ENCODE assay signal across 8 cellular contexts in genomic region chr19:39502640-39503417, GRCh38. TPM values are rescaled to one million over a fixed set of nuclear protein-coding genes. Genes with fewer than 3 reads are reported as not detected.
A peak's percentile ranks its signal among the peaks of the same experiment; 100 is the strongest.
DNase-seq lines count a peak whose midpoint lies in the region; ATAC-seq and TF ChIP-seq lines count a peak whose summit lies in the region.

No MANE protein-coding gene starts in this region.

- no peak overlapping the region for H3K27ac Mint-ChIP-seq in Calu3 (ENCODE audit: unreplicated experiment)
- H3K27ac Mint-ChIP-seq in activated CD4-positive, alpha-beta T cell treated with anti-CD3 and anti-CD28 coated beads, Interleukin-2, amount 10 ng/mL, durations not matched to agents 7 days and 5 days, result no peak overlapping the region
- H3K27ac Mint-ChIP-seq in mesothelial cell of epicardium, result no peak overlapping the region

- H3K4me3 ChIP-seq in MG63, result no peak overlapping the region
- peak overlapping the region; percentile 14 for H3K4me3 ChIP-seq in coronary artery

- TF ChIP-seq CTCF in Calu3 (IDR thresholded peaks at IDR 0.05; ENCODE audit: unreplicated experiment) (peak; percentile 99), coronary artery (IDR thresholded peaks at IDR 0.05) (peak; percentile 51), mesothelial cell of epicardium (IDR thresholded peaks at IDR 0.05; ENCODE audit: unreplicated experiment) (peak; percentile 85)

- CTCF ChIA-PET in Calu3 (lab: Charles Lee), result interaction anchor here (0.7 kb wide), 1 partner anchor 577 kb away, joined by 3 read pairs; no protein-coding TSS in a partner anchor
- CTCF ChIA-PET in activated CD4-positive, alpha-beta T cell treated with anti-CD3 and anti-CD28 coated beads, Interleukin-2, amount 10 ng/mL, durations not matched to agents 7 days and 5 days (lab: Charles Lee), result interaction anchor here (0.7 to 2.2 kb wide), 13 partner anchors 8 to 290 kb away, joined by 3 to 11 read pairs (median 5); partner anchors contain the start of genes EID2B, RPS16 and SELENOV

- H3K9me3 Mint-ChIP-seq in Calu3 (ENCODE audit: low read depth, unreplicated experiment) (no peaks in the 10 kb centered on the region), mesothelial cell of epicardium (no peaks in the 10 kb centered on the region)
- H3K9me3 Mint-ChIP-seq in activated CD4-positive, alpha-beta T cell treated with anti-CD3 and anti-CD28 coated beads, Interleukin-2, amount 10 ng/mL, durations not matched to agents 7 days and 5 days, result peaks cover 4% of the 10 kb centered on the region

- ATAC-seq in GM19324 (IDR thresholded peaks at IDR 0.05; ENCODE audit: low FRiP score, unreplicated experiment) (no peak), HG02970 (IDR thresholded peaks at IDR 0.05; ENCODE audit: low FRiP score, unreplicated experiment) (no peak)

- H3K36me3 Mint-ChIP-seq in Calu3 (ENCODE audit: insufficient read depth, unreplicated experiment), result peaks cover 5% of the 10 kb centered on the region
- H3K36me3 Mint-ChIP-seq in activated CD4-positive, alpha-beta T cell treated with anti-CD3 and anti-CD28 coated beads, Interleukin-2, amount 10 ng/mL, durations not matched to agents 7 days and 5 days (ENCODE audit: low read depth), result peaks cover 3% of the 10 kb centered on the region
- H3K36me3 Mint-ChIP-seq in mesothelial cell of epicardium, result no peaks in the 10 kb centered on the region

- POLR2A ChIA-PET in activated CD4-positive, alpha-beta T cell treated with anti-CD3 and anti-CD28 coated beads, Interleukin-2, amount 10 ng/mL, durations not matched to agents 7 days and 5 days (lab: Charles Lee), result no interaction called here

- H3K4me3 Mint-ChIP-seq in Calu3 (ENCODE audit: low read depth, unreplicated experiment), result no peak overlapping the region
- no peak overlapping the region for H3K4me3 Mint-ChIP-seq in activated CD4-positive, alpha-beta T cell treated with anti-CD3 and anti-CD28 coated beads, Interleukin-2, amount 10 ng/mL, durations not matched to agents 7 days and 5 days
- no peak overlapping the region for H3K4me3 Mint-ChIP-seq in mesothelial cell of epicardium

- H3K36me3 ChIP-seq in MG63, result no peaks in the 10 kb centered on the region

- peaks cover 44% of the 10 kb centered on the region for H3K27me3 ChIP-seq in MG63

- intact Hi-C loops in Calu3 (cut with micrococcal nuclease; ENCODE audit: unreplicated experiment), result no loop called here

- H3K27ac ChIP-seq in coronary artery, result no peak overlapping the region

- BruUV-seq in Calu3 (replicated peaks; lab: Mats Ljungman, UMichigan), result no TSS peak

- peak; percentile 65 for DNase-seq in Calu3
- peak; percentile 65 for DNase-seq in MG63
- peak; percentile 72 for DNase-seq in activated CD4-positive, alpha-beta T cell treated with anti-CD3 and anti-CD28 coated beads, Interleukin-2, amount 10 ng/mL, durations not matched to agents 7 days and 5 days
- DNase-seq in coronary artery (ENCODE audit: low spot score), result no peak
- DNase-seq in mesothelial cell of epicardium (ENCODE audit: low spot score in 2 of 2, unreplicated experiment in 2 of 2), result peak in 1 of 2 experiments; percentile 76
- peak; percentile 43 to 60 for DNase-seq in stimulated activated CD8-positive, alpha-beta memory T cell treated with anti-CD3 and anti-CD28 coated beads, Interleukin-7, amount 100 ng/mL, for 48 hours (ENCODE audit: extremely low read depth in 1 of 2, low read depth in 1 of 2)

- peaks cover 20% of the 10 kb centered on the region for H3K4me1 Mint-ChIP-seq in Calu3 (ENCODE audit: low read depth, unreplicated experiment)
- peaks cover 38% of the 10 kb centered on the region for H3K4me1 Mint-ChIP-seq in activated CD4-positive, alpha-beta T cell treated with anti-CD3 and anti-CD28 coated beads, Interleukin-2, amount 10 ng/mL, durations not matched to agents 7 days and 5 days
- peaks cover 18% of the 10 kb centered on the region for H3K4me1 Mint-ChIP-seq in mesothelial cell of epicardium

- no peaks in the 10 kb centered on the region for H3K9me3 ChIP-seq in MG63

- H3K27me3 Mint-ChIP-seq in Calu3 (ENCODE audit: unreplicated experiment) (peaks cover 91% of the 10 kb centered on the region), mesothelial cell of epicardium (ENCODE audit: low read depth) (peaks cover 92% of the 10 kb centered on the region)
- peaks cover 68% of the 10 kb centered on the region for H3K27me3 Mint-ChIP-seq in activated CD4-positive, alpha-beta T cell treated with anti-CD3 and anti-CD28 coated beads, Interleukin-2, amount 10 ng/mL, durations not matched to agents 7 days and 5 days

RNA-seq across cellular contexts. Expression of gene DLL3, which starts 4.1 kb away (rescaled TPM):
- total RNA-seq in Calu3 (2022), result 0.19 and 0.42 TPM in 2 replicates
- total RNA-seq in MG63 (2014; rRNA removed; shearing (Covaris generic); ENCODE audit: low replicate concordance), result 1.7 and 5.6 TPM in 2 replicates
- total RNA-seq in activated CD4-positive, alpha-beta T cell treated with anti-CD3 and anti-CD28 coated beads, Interleukin-2, amount 10 ng/mL, durations not matched to agents 7 days and 5 days, result under 1 TPM in 1 of 2 experiments, not detected in 1; 0.35 TPM
- 0.40 to 0.53 TPM (median 0.50 TPM) in 3 replicates for total RNA-seq in mesothelial cell of epicardium

RNA-seq across cellular contexts. Expression of gene SELENOV, which starts 12.1 kb away (rescaled TPM):
- total RNA-seq in Calu3 (2022) (not detected in 2 replicates), mesothelial cell of epicardium (0.60 to 0.81 TPM (median 0.78 TPM) in 3 replicates)
- not detected in 2 replicates for total RNA-seq in MG63 (2014; rRNA removed; shearing (Covaris generic); ENCODE audit: low replicate concordance)
- total RNA-seq in activated CD4-positive, alpha-beta T cell treated with anti-CD3 and anti-CD28 coated beads, Interleukin-2, amount 10 ng/mL, durations not matched to agents 7 days and 5 days, result not detected

RNA-seq across cellular contexts. Expression of gene TIMM50, which starts 22.2 kb away (rescaled TPM):
- total RNA-seq in Calu3 (2022) (110 and 116 TPM in 2 replicates), mesothelial cell of epicardium (69.3 to 78.9 TPM (median 70.7 TPM) in 3 replicates)
- total RNA-seq in MG63 (2014; rRNA removed; shearing (Covaris generic); ENCODE audit: low replicate concordance), result 166 and 218 TPM in 2 replicates
- 10 to 100 TPM; 45.7 to 56.8 TPM for total RNA-seq in activated CD4-positive, alpha-beta T cell treated with anti-CD3 and anti-CD28 coated beads, Interleukin-2, amount 10 ng/mL, durations not matched to agents 7 days and 5 days

RNA-seq across cellular contexts. Expression of gene EID2B, which starts 29.8 kb away (rescaled TPM):
- 2.4 and 3.3 TPM in 2 replicates for total RNA-seq in Calu3 (2022)
- total RNA-seq in MG63 (2014; rRNA removed; shearing (Covaris generic); ENCODE audit: low replicate concordance), result 4.0 and 5.5 TPM in 2 replicates
- 1 to 10 TPM; 3.4 to 5.1 TPM for total RNA-seq in activated CD4-positive, alpha-beta T cell treated with anti-CD3 and anti-CD28 coated beads, Interleukin-2, amount 10 ng/mL, durations not matched to agents 7 days and 5 days
- total RNA-seq in mesothelial cell of epicardium, result 2.6 to 4.0 TPM (median 2.8 TPM) in 3 replicates

RNA-seq across cellular contexts. Expression of gene EID2, which starts 37.1 kb away (rescaled TPM):
- total RNA-seq in Calu3 (2022), result 14.6 and 17.5 TPM in 2 replicates
- total RNA-seq in MG63 (2014; rRNA removed; shearing (Covaris generic); ENCODE audit: low replicate concordance), result 15.3 and 17.5 TPM in 2 replicates
- total RNA-seq in activated CD4-positive, alpha-beta T cell treated with anti-CD3 and anti-CD28 coated beads, Interleukin-2, amount 10 ng/mL, durations not matched to agents 7 days and 5 days, result 10 to 100 TPM; 17.2 to 20.3 TPM
- 18.8 to 22.6 TPM (median 19.7 TPM) in 3 replicates for total RNA-seq in mesothelial cell of epicardium
